In the genomic region with DNA sequence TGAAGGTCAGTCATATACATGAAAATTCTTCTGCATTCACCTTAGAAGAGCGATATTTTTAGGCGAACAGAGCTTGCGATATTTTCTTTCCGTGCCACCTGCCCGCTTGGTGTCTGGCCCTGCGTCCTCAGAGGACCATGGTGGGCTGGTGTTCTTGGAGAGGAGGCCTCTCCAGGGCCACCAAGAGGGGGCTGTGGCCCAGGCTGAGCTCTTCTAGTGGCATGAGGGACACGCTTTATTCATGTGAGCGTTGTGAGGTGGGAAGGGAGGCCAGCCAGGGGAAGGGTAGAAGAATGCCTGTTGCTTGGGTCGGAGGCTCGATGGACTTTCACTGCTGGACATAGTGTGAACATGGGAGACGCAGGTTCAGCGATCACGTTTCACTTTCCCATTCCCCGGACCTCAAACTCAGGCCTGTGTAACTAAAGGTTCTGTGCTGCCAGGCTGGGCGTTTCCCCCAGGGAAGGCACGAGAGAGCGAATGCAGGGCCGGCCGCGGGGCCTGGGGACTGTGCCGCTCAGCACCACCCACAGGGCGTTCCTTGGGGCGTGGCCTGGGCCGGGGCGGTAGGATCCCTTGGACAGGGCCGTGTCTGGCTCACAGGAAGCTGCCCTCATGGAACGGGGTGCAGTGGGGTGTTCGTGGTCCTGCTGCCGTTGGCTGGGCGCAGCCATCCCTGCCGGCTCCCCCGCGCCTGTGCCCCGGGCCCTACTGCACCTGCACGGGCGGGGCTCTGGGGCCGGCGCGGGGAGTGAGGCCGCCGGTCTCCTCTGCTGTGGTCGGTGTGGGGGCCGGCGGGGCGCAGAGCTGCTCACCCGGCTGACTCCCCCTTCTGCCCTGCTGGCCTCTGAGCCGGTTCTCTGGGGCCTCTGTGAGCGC, we compare ENCODE assay signal across 8 cellular contexts. TPM values are rescaled to one million over a fixed set of nuclear protein-coding genes. Genes with fewer than 3 reads are reported as not detected.
A peak's percentile ranks its signal among the peaks of the same experiment; 100 is the strongest.
DNase-seq lines count a peak whose midpoint lies in the region; ATAC-seq, FAIRE-seq and TF ChIP-seq lines count a peak whose summit lies in the region.

No MANE protein-coding gene starts in this region.

- peak; percentile 77 for DNase-seq in ELF-1 (ENCODE audit: low read depth, low spot score)
- DNase-seq in H54 (ENCODE audit: insufficient read length, low spot score): peak; percentile 97
- peak; percentile 63 for DNase-seq in M059J (ENCODE audit: low read depth)
- DNase-seq in SW480 (ENCODE audit: low spot score): peak; percentile 91
- DNase-seq in adipocyte (ENCODE audit: low read depth): peak; percentile 71
- peak; percentile 86 to 94 (median 94) for DNase-seq in right cardiac atrium
- peak; percentile 34 for DNase-seq in putamen (ENCODE audit: low spot score)
- DNase-seq in vagina (ENCODE audit: extremely low spot score in 2 of 2): no peak

- H3K9me3 ChIP-seq in adipocyte (ENCODE audit: control insufficient read depth, low read length) (no peaks in the 10 kb centered on the region), right cardiac atrium (ENCODE audit: control insufficient read depth, low read length) (no peaks in the 10 kb centered on the region), vagina (no peaks in the 10 kb centered on the region)

- ATAC-seq in right cardiac atrium: peak; percentile 96 to 97

- H3K27me3 ChIP-seq in adipocyte (replicated peaks; ENCODE audit: control insufficient read depth, insufficient read depth, low read length) (peaks cover 44% of the 10 kb centered on the region), right cardiac atrium (ENCODE audit: control insufficient read depth, insufficient read depth) (no peaks in the 10 kb centered on the region), vagina (no peaks in the 10 kb centered on the region)

- no peaks in the 10 kb centered on the region for H3K36me3 ChIP-seq in adipocyte (ENCODE audit: control insufficient read depth, insufficient read depth, low read length, severe bottlenecking)
- H3K36me3 ChIP-seq in vagina: no peaks in the 10 kb centered on the region

- H3K27ac ChIP-seq in right cardiac atrium (ENCODE audit: low read length) (no peak overlapping the region), vagina (peak overlapping the region; percentile 50)

- H3K4me1 ChIP-seq in adipocyte (ENCODE audit: control insufficient read depth, insufficient read depth, low read length) (peaks cover 9% of the 10 kb centered on the region), right cardiac atrium (ENCODE audit: control insufficient read depth, insufficient read depth, low read length) (peaks cover 2% of the 10 kb centered on the region), vagina (peaks cover 20% of the 10 kb centered on the region)

- TF ChIP-seq POLR2A in H54 (IDR thresholded peaks at IDR 0.05; ENCODE audit: low read depth, low read length) (peak; percentile 31; the same call in 1 of the 2 replicates), vagina (IDR thresholded peaks at IDR 0.05) (peak in 1 of 2 donors; percentile 41)

- H3K9ac ChIP-seq in adipocyte (ENCODE audit: low read length): peak overlapping the region; percentile 67

- no peak for TF ChIP-seq CTCF in vagina (IDR thresholded peaks at IDR 0.05)

- whole genome bisulfite sequencing in right cardiac atrium: 12% methylated on average over 48 of the region's 48 CpGs

- FAIRE-seq in H54 (lab: Jason Lieb, UNC): no peak

- intact Hi-C loops in right cardiac atrium (cut with DNase I) (loop anchor here in 1 of 4 donors (10.0 kb wide), 1 partner anchor 259 kb away; no protein-coding TSS in a partner anchor), vagina (cut with DNase I) (no loop called here)

- H3K4me3 ChIP-seq in adipocyte (ENCODE audit: low read length) (peak overlapping the region; percentile 81), right cardiac atrium (ENCODE audit: low read length) (peak overlapping the region; percentile 55), vagina (peak overlapping the region; percentile 57 to 60)

RNA-seq across cellular contexts. Expression of gene CLPTM1L, which starts 40.7 kb away (rescaled TPM):
- 150 and 262 TPM in 2 replicates for total RNA-seq in M059J (2014; rRNA removed; shearing (Covaris generic))
- total RNA-seq in right cardiac atrium (10 to 100 TPM; 43.9 to 62.7 (median 50.0) TPM), vagina (40.0 TPM)
- 44.0 TPM for polyA plus RNA-seq in right cardiac atrium

RNA-seq across cellular contexts. Expression of gene SLC6A3, which starts 59.6 kb away (rescaled TPM):
- total RNA-seq in M059J (2014; rRNA removed; shearing (Covaris generic)): not detected in 2 replicates
- total RNA-seq in right cardiac atrium (not detected), vagina (0.49 TPM)
- not detected for polyA plus RNA-seq in right cardiac atrium

Comparison
In these comparisons a context has a peak if more than half of its experiments do, and no peak if none do; other contexts are left out.
1. DNase-seq: peak in ELF-1 (single experiment), H54 (single experiment), M059J (single experiment), SW480 (single experiment), adipocyte (single experiment), right cardiac atrium (3 of 3) and putamen (single experiment); none in vagina (0 of 2).
2. Peak in every context shown above with its lines, with median percentiles within 50 percentile points of each other: H3K4me3 ChIP-seq.